1 cellular context compared by ENCODE assay signal in genomic region chr22:32926600-32926999, GRCh38.
TF ChIP-seq lines count a peak whose summit lies in the region.

No MANE protein-coding gene starts in this region.

TF ChIP-seq in IMR-90, 13 proteins besides CTCF, POLR2A, EP300 and RAD21 (continued from another document):
- TF ChIP-seq ELK1 (IDR thresholded peaks at IDR 0.05; ENCODE audit: borderline replicate concordance, low read depth, low read length) (no peak), RCOR1 (IDR thresholded peaks at IDR 0.05; ENCODE audit: insufficient replicate concordance, low read length) (no peak), MXI1 (IDR thresholded peaks at IDR 0.05; ENCODE audit: borderline replicate concordance, low read depth, low read length) (no peak)
